ENCODE assay signal across 14 cellular contexts in genomic region chr10:69647101-69647500, GRCh38.
"Had no signal": no experiment of that assay in that cellular context is flagged by ENCODE, and none has a peak within 500 bp of the region (broad histone marks: within the 10 kb centered on the region; RNA-seq: fewer than 3 reads in every experiment).

No MANE protein-coding gene starts in this region.

- H3K36me3 Mint-ChIP-seq: activated naive CD4-positive, alpha-beta T cell treated with anti-CD3 and anti-CD28 coated beads, Interleukin-2, amount 50 U/mL, for 72 hours; natural killer cell had no signal

- H3K27me3 ChIP-seq: colonic mucosa, uterus had no signal

- H3K9me3 Mint-ChIP-seq: activated naive CD4-positive, alpha-beta T cell treated with anti-CD3 and anti-CD28 coated beads, Interleukin-2, amount 50 U/mL, for 72 hours; activated T-cell treated with anti-CD3 and anti-CD28 coated beads, Interleukin-2, amount 50 U/mL, for 72 hours; natural killer cell had no signal

- H3K4me3 ChIP-seq: colonic mucosa, gastroesophageal sphincter, uterus had no signal

- H3K36me3 ChIP-seq: colonic mucosa, gastroesophageal sphincter, uterus, WERI-Rb-1 had no signal

- H3K4me3 Mint-ChIP-seq: activated T-cell treated with anti-CD3 and anti-CD28 coated beads, Interleukin-2, amount 50 U/mL, for 72 hours; natural killer cell had no signal

- H3K27ac Mint-ChIP-seq: activated T-cell treated with anti-CD3 and anti-CD28 coated beads, Interleukin-2, amount 50 U/mL, for 72 hours; natural killer cell had no signal

- H3K4me1 ChIP-seq: colonic mucosa, gastroesophageal sphincter, uterus had no signal

- H3K27ac ChIP-seq: colonic mucosa, gastroesophageal sphincter, uterus, WERI-Rb-1 had no signal

- H3K9me3 ChIP-seq: colonic mucosa, gastroesophageal sphincter, uterus had no signal

- ATAC-seq: activated naive CD4-positive, alpha-beta T cell treated with anti-CD3 and anti-CD28 coated beads, Interleukin-2, amount 50 U/mL, for 72 hours; activated T-cell treated with anti-CD3 and anti-CD28 coated beads, Interleukin-2, amount 50 U/mL, for 72 hours; esophagus mucosa; gastroesophageal sphincter; left cardiac atrium; natural killer cell had no signal

- DNase-seq: activated CD4-positive, alpha-beta T cell treated with anti-CD3 and anti-CD28 coated beads for 1 hour; activated CD8-positive, alpha-beta memory T cell treated with anti-CD3 and anti-CD28 coated beads for 24 hours; activated gamma-delta T cell treated with Interleukin-2 at 50 U/mL for 16 hours; activated T-cell treated with anti-CD3 and anti-CD28 coated beads, Interleukin-2, amount 50 U/mL, for 72 hours; central memory CD4-positive, alpha-beta T cell; colonic mucosa; left cardiac atrium; natural killer cell; stimulated activated naive CD4-positive, alpha-beta T cell; uterus; WERI-Rb-1 had no signal
